In genomic region chr21:26842976-26843911, GRCh38 we compare ENCODE assay signal across 8 cellular contexts. TPM values are rescaled to one million over a fixed set of nuclear protein-coding genes. Genes with fewer than 3 reads are reported as not detected.
DNase-seq lines count a peak whose midpoint lies in the region; ATAC-seq, FAIRE-seq and TF ChIP-seq lines count a peak whose summit lies in the region.

No MANE protein-coding gene starts in this region.

- DNase-seq in NCI-H748 (lab: John Stamatoyannopoulos, UW; ENCODE audit: unreplicated experiment) (peak; percentile 14), NCI-H748 treated with DMSO at 0.1 percent for 48 hours (lab: John Stamatoyannopoulos, UW) (no peak), NCI-H524 treated with DMSO at 0.1 percent for 48 hours (lab: John Stamatoyannopoulos, UW) (peak; percentile 49), ascending aorta (ENCODE audit: low spot score in 2 of 2) (peak; percentile 82 to 97), right atrium auricular region (ENCODE audit: low spot score) (peak; percentile 97), pancreas (peak; percentile 81 to 91 (median 90)), NCI-H2107 treated with DMSO at 0.1 percent for 48 hours (lab: John Stamatoyannopoulos, UW; ENCODE audit: unreplicated experiment) (no peak)

- H3K27ac ChIP-seq in ascending aorta (peak overlapping the region; percentile 94 to 98), right atrium auricular region (peak overlapping the region; percentile 92 to 99), pancreas (peak overlapping the region; percentile 12 to 93 (median 73))

- H3K27me3 ChIP-seq in ascending aorta = no peaks in the 10 kb centered on the region
- H3K27me3 ChIP-seq in right atrium auricular region = no peaks in the 10 kb centered on the region
- H3K27me3 ChIP-seq in pancreas = no peaks in the 10 kb centered on the region

- H3K4me3 ChIP-seq in ascending aorta = peak overlapping the region; percentile 85 to 94
- H3K4me3 ChIP-seq in right atrium auricular region = peak overlapping the region; percentile 72 to 82
- peak overlapping the region; percentile 45 to 75 (median 54) for H3K4me3 ChIP-seq in pancreas

- ATAC-seq in pancreas (peak; percentile 60 to 78 (median 72)), GM18519 (IDR thresholded peaks at IDR 0.05; ENCODE audit: low FRiP score, unreplicated experiment) (no peak)

- no peaks in the 10 kb centered on the region for H3K9me3 ChIP-seq in ascending aorta
- no peaks in the 10 kb centered on the region for H3K9me3 ChIP-seq in right atrium auricular region
- H3K9me3 ChIP-seq in pancreas = no peaks in the 10 kb centered on the region

- peaks cover 44 to 45% of the 10 kb centered on the region in 2 donors for H3K36me3 ChIP-seq in ascending aorta
- H3K36me3 ChIP-seq in right atrium auricular region = peaks cover 58% of the 10 kb centered on the region
- peaks cover 0 to 13% (median 0%) of the 10 kb centered on the region in 3 donors for H3K36me3 ChIP-seq in pancreas

- WGBS in pancreas, 2 donors = 0 to 2% methylated on average over 33 of the region's 33 CpGs

- intact Hi-C loops in ascending aorta (cut with DNase I) (loop anchor here (2.0 to 10.0 kb wide), 6 partner anchors 46 to 1962 kb away; partner anchors contain the start of genes APP, ATP5PF and GABPA), pancreas (cut with DNase I) (no loop called here)

- TF ChIP-seq CTCF in ascending aorta (IDR thresholded peaks at IDR 0.05) (peak in 2 of 3 experiments; percentile 32 to 43), right atrium auricular region (IDR thresholded peaks at IDR 0.05) (peak; percentile 28 to 53), pancreas (IDR thresholded peaks at IDR 0.05) (no peak)

- H3K4me1 ChIP-seq in ascending aorta = peaks cover 4 to 20% of the 10 kb centered on the region in 2 donors
- H3K4me1 ChIP-seq in right atrium auricular region = peaks cover 0 to 41% of the 10 kb centered on the region in 2 donors
- peaks cover 3 to 14% (median 4%) of the 10 kb centered on the region in 3 donors for H3K4me1 ChIP-seq in pancreas

- no peak for FAIRE-seq in pancreas (lab: Jason Lieb, UNC)

RNA-seq across cellular contexts. Expression of gene ADAMTS1, which starts 2.0 kb away (rescaled TPM):
- total RNA-seq in ascending aorta = 672 TPM
- total RNA-seq in right atrium auricular region = 10 to 100 TPM; 65.9 to 89.7 TPM
- total RNA-seq in pancreas = 10 to 100 TPM in 4 of 6 donors, 1 to 10 TPM in 2; 4.4 to 32.1 (median 13.6) TPM
- polyA plus RNA-seq in pancreas = 10 to 100 TPM in 1 of 2 donors, 1 to 10 TPM in 1; 8.6 to 22.8 TPM

Comparison
In these comparisons a context has a peak if more than half of its experiments do, and no peak if none do; other contexts are left out.
1. DNase-seq: peak in NCI-H748 (single experiment), NCI-H524 treated with DMSO at 0.1 percent for 48 hours (single experiment), ascending aorta (2 of 2), right atrium auricular region (single experiment) and pancreas (6 of 6); none in NCI-H748 treated with DMSO at 0.1 percent for 48 hours (single experiment) and NCI-H2107 treated with DMSO at 0.1 percent for 48 hours (single experiment).
2. CTCF ChIP-seq: peak in ascending aorta (2 of 3) and right atrium auricular region (2 of 2); none in pancreas (0 of 4).
3. Peak in every context shown above with its lines, with median percentiles within 50 percentile points of each other: H3K27ac ChIP-seq and H3K4me3 ChIP-seq.